Comparison of ENCODE assay signal across 13 cellular contexts in the genomic region with DNA sequence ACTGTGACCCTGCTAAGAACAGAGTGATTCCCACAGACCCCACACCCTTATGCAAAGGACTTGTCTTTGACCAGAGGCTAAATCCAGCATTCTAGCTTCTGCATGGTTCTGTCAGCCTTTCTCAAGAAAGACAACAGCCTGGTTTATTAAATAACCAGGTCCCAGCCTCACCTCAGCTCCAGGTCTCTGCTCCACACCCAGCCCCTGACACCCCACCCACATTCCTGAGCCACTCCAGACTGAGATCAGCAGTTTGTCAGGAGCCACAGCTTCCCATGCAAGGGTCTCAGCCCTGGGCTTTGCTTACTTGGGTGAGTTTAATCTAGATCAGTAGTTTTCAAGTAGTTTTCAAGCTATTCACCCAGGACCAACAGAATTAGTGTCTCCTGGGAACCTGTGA.
"Had no signal": no experiment of that assay in that cellular context is flagged by ENCODE, and none has a peak within 500 bp of the region (broad histone marks: within the 10 kb centered on the region; RNA-seq: fewer than 3 reads in every experiment).

No MANE protein-coding gene starts in this region.

- H3K9ac ChIP-seq: parathyroid adenoma had no signal

- H3K4me1 ChIP-seq: uterus had no signal

- H3K9me3 ChIP-seq: uterus had no signal

- H3K4me3 ChIP-seq: uterus had no signal

- H3K27me3 ChIP-seq: uterus had no signal

- DNase-seq: activated CD4-positive, alpha-beta T cell treated with anti-CD3 and anti-CD28 coated beads, Interleukin-2, amount 50 U/mL, for 48 hours; activated CD4-positive, CD25-positive, alpha-beta regulatory T cell treated with anti-CD3 and anti-CD28 coated beads, Interleukin-2, amount 50 U/mL, for 72 hours; activated CD8-positive, alpha-beta memory T cell treated with anti-CD3 and anti-CD28 coated beads, Interleukin-2, amount 10 ng/mL, durations not matched to agents 7 days and 5 days; activated effector memory CD4-positive, alpha-beta T cell treated with anti-CD3 and anti-CD28 coated beads, Interleukin-2, amount 50 U/mL, for 16 hours; activated T-cell treated with anti-CD3 and anti-CD28 coated beads, Interleukin-2, amount 50 U/mL, for 24 hours; amygdala; glutamatergic neuron; left ventricle myocardium superior; naive B cell; right cardiac atrium; stimulated activated naive CD4-positive, alpha-beta T cell treated with Interleukin-2 at 50 U/mL for 16 hours; uterus had no signal

- H3K36me3 ChIP-seq: uterus had no signal

- H3K27ac ChIP-seq: parathyroid adenoma, uterus had no signal
